ENCODE assay signal across 12 cellular contexts in the genomic region with DNA sequence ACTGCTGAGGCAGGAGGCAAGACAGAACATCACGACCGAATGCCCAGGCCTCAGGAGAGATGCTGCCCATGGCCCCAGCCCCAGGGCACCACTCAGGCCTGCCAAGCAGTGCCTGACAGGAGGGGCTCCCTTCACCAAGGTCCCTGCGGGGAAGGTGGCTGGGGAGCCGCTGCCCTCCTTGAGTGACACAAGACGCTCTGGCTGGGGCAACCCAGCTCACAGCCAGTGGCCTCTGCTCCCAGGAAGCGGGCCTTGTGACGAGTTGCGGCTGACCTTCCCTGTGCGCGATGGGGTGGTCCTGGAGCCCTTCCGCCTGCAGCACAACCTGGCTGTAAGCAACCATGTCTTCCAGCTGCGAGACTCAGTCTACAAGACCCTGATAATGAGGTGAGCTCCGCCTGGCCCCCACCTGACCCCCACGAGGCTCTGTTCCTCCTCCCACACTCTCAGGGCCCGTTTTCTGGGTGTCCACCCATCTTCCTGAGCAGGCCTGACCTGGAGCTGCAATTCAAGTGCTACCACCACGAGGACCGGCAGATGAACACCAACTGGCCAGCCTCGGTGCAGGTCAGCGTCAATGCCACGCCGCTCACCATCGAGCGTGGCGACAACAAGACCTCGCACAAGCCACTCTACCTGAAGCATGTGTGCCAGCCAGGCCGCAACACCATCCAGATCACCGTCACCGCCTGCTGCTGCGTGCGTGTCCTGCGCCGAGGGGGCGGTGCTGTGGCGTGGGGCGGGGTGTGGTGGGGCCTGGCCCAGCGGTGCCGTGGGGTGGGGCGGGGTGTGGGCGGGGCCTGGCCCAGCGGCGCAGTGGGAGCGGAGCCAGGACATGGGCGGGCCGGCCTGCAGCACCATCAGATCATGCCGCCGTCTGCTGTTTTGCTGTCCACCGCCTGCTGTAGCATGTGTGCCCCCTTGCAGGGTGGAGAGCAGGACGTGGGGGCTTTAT. TPM values are rescaled to one million over a fixed set of nuclear protein-coding genes. Genes with fewer than 3 reads are reported as not detected.
A peak's percentile ranks its signal among the peaks of the same experiment; 100 is the strongest.
DNase-seq lines count a peak whose midpoint lies in the region; ATAC-seq, FAIRE-seq and TF ChIP-seq lines count a peak whose summit lies in the region.
"Had no signal": no experiment of that assay in that cellular context is flagged by ENCODE, and none has a peak within 500 bp of the region (broad histone marks: within the 10 kb centered on the region; RNA-seq: fewer than 3 reads in every experiment).

No MANE protein-coding gene starts in this region.

- H3K36me3 Mint-ChIP-seq in activated T-helper 17 cell treated with anti-CD3 and anti-CD28 coated beads, Interleukin-2, amount 50 U/mL, for 72 hours (ENCODE audit: low read depth): peaks cover 78% of the 10 kb centered on the region
- peaks cover 44 to 49% of the 10 kb centered on the region in 2 donors for H3K36me3 Mint-ChIP-seq in stimulated activated naive B cell treated with anti-CD40 and anti-IgM and Interleukin-4, amounts not matched to agents 10 μg/mL and 1 μg/mL and 100 μg/mL, for 72 hours

- no peak overlapping the region for H3K4me3 ChIP-seq in mucosa of descending colon

- H3K27ac Mint-ChIP-seq in activated T-helper 17 cell treated with anti-CD3 and anti-CD28 coated beads, Interleukin-2, amount 50 U/mL, for 72 hours: no peak overlapping the region
- no peak overlapping the region for H3K27ac Mint-ChIP-seq in stimulated activated naive B cell treated with anti-CD40 and anti-IgM and Interleukin-4, amounts not matched to agents 10 μg/mL and 1 μg/mL and 100 μg/mL, for 72 hours
- H3K27ac Mint-ChIP-seq: activated naive CD4-positive, alpha-beta T cell treated with anti-CD3 and anti-CD28 coated beads, Interleukin-2, amount 10 ng/mL, durations not matched to agents 7 days and 5 days had no signal

- H3K9me3 Mint-ChIP-seq in activated T-helper 17 cell treated with anti-CD3 and anti-CD28 coated beads, Interleukin-2, amount 50 U/mL, for 72 hours: no peaks in the 10 kb centered on the region
- H3K9me3 Mint-ChIP-seq in stimulated activated naive B cell treated with anti-CD40 and anti-IgM and Interleukin-4, amounts not matched to agents 10 μg/mL and 1 μg/mL and 100 μg/mL, for 72 hours: no peaks in the 10 kb centered on the region
- H3K9me3 Mint-ChIP-seq: activated naive CD4-positive, alpha-beta T cell treated with anti-CD3 and anti-CD28 coated beads, Interleukin-2, amount 10 ng/mL, durations not matched to agents 7 days and 5 days had no signal

- intact Hi-C loops in mucosa of descending colon (cut with DNase I, micrococcal nuclease): no loop called here

- DNase-seq in NCI-H82 (lab: John Stamatoyannopoulos, UW) (peak; percentile 91), erythroblast (lab: John Stamatoyannopoulos, UW) (peak; percentile 77), mucosa of descending colon (peak; percentile 90 to 94 (median 92)), urothelium cell line (ENCODE audit: low spot score) (no peak), cortex of kidney (lab: John Stamatoyannopoulos, UW) (no peak)
- DNase-seq in stimulated activated naive B cell treated with anti-CD40 and anti-IgM and Interleukin-4, amounts not matched to agents 10 μg/mL and 1 μg/mL and 100 μg/mL, for 72 hours: no peak
- DNase-seq: activated naive CD4-positive, alpha-beta T cell treated with anti-CD3 and anti-CD28 coated beads, Interleukin-2, amount 10 ng/mL, durations not matched to agents 7 days and 5 days; NCI-H2029; occipital lobe had no signal

- H3K36me3 ChIP-seq in mucosa of descending colon (ENCODE audit: low read depth): peaks cover 21% of the 10 kb centered on the region

- no peak for TF ChIP-seq POLR2A in erythroblast (IDR thresholded peaks at IDR 0.05; ENCODE audit: low read length)

- no peaks in the 10 kb centered on the region for H3K9me3 ChIP-seq in mucosa of descending colon

- no peak overlapping the region for H3K4me3 Mint-ChIP-seq in activated T-helper 17 cell treated with anti-CD3 and anti-CD28 coated beads, Interleukin-2, amount 50 U/mL, for 72 hours
- no peak overlapping the region for H3K4me3 Mint-ChIP-seq in stimulated activated naive B cell treated with anti-CD40 and anti-IgM and Interleukin-4, amounts not matched to agents 10 μg/mL and 1 μg/mL and 100 μg/mL, for 72 hours
- H3K4me3 Mint-ChIP-seq: activated naive CD4-positive, alpha-beta T cell treated with anti-CD3 and anti-CD28 coated beads, Interleukin-2, amount 10 ng/mL, durations not matched to agents 7 days and 5 days had no signal

- no peak for TF ChIP-seq CTCF in mucosa of descending colon (IDR thresholded peaks at IDR 0.05)

- ATAC-seq in mucosa of descending colon: peak; percentile 98
- no peak for ATAC-seq in GM19023 (IDR thresholded peaks at IDR 0.05; ENCODE audit: unreplicated experiment)
- ATAC-seq in activated T-helper 17 cell treated with anti-CD3 and anti-CD28 coated beads, Interleukin-2, amount 50 U/mL, for 72 hours (replicated peaks): no peak
- ATAC-seq in stimulated activated naive B cell treated with anti-CD40 and anti-IgM and Interleukin-4, amounts not matched to agents 10 μg/mL and 1 μg/mL and 100 μg/mL, for 72 hours (replicated peaks): no peak

- peaks cover 4% of the 10 kb centered on the region for H3K4me1 ChIP-seq in mucosa of descending colon (ENCODE audit: low read depth)

- peak; percentile 75 for FAIRE-seq in urothelium cell line (lab: Jason Lieb, UNC)
- FAIRE-seq: GM12891 had no signal

- no peaks in the 10 kb centered on the region for H3K4me1 Mint-ChIP-seq in activated T-helper 17 cell treated with anti-CD3 and anti-CD28 coated beads, Interleukin-2, amount 50 U/mL, for 72 hours
- H3K4me1 Mint-ChIP-seq in stimulated activated naive B cell treated with anti-CD40 and anti-IgM and Interleukin-4, amounts not matched to agents 10 μg/mL and 1 μg/mL and 100 μg/mL, for 72 hours: peaks cover 6 to 12% of the 10 kb centered on the region in 2 donors
- H3K4me1 Mint-ChIP-seq: activated naive CD4-positive, alpha-beta T cell treated with anti-CD3 and anti-CD28 coated beads, Interleukin-2, amount 10 ng/mL, durations not matched to agents 7 days and 5 days had no signal

- H3K27me3 Mint-ChIP-seq in activated T-helper 17 cell treated with anti-CD3 and anti-CD28 coated beads, Interleukin-2, amount 50 U/mL, for 72 hours: no peaks in the 10 kb centered on the region
- no peaks in the 10 kb centered on the region for H3K27me3 Mint-ChIP-seq in stimulated activated naive B cell treated with anti-CD40 and anti-IgM and Interleukin-4, amounts not matched to agents 10 μg/mL and 1 μg/mL and 100 μg/mL, for 72 hours
- H3K27me3 Mint-ChIP-seq: activated naive CD4-positive, alpha-beta T cell treated with anti-CD3 and anti-CD28 coated beads, Interleukin-2, amount 10 ng/mL, durations not matched to agents 7 days and 5 days had no signal

RNA-seq across cellular contexts. Expression of gene ZMIZ2, which starts 12.8 kb away (rescaled TPM):
- 100 to 1,000 TPM in 1 of 3 donors, 10 to 100 TPM in 2; 80.4 to 104 (median 89.8) TPM for total RNA-seq in mucosa of descending colon
- 100 to 1,000 TPM in 1 of 2 donors, 10 to 100 TPM in 1; 88.7 to 134 TPM for total RNA-seq in activated T-helper 17 cell treated with anti-CD3 and anti-CD28 coated beads, Interleukin-2, amount 50 U/mL, for 72 hours

RNA-seq across cellular contexts. Expression of gene PPIA, which starts 35.0 kb away (rescaled TPM):
- total RNA-seq in mucosa of descending colon: 1,000 to 10,000 TPM in 2 of 3 donors, 100 to 1,000 TPM in 1; 792 to 1,320 (median 1,014) TPM
- 1,000 to 10,000 TPM; 1,915 to 2,917 TPM for total RNA-seq in activated T-helper 17 cell treated with anti-CD3 and anti-CD28 coated beads, Interleukin-2, amount 50 U/mL, for 72 hours

Comparison
In these comparisons a context has a peak if more than half of its experiments do, and no peak if none do; other contexts are left out.
1. DNase-seq: peak in NCI-H82 (single experiment), erythroblast (2 of 2) and mucosa of descending colon (3 of 3); none in urothelium cell line (single experiment), cortex of kidney (single experiment) and stimulated activated naive B cell treated with anti-CD40 and anti-IgM and Interleukin-4, amounts not matched to agents 10 μg/mL and 1 μg/mL and 100 μg/mL, for 72 hours (single experiment).